Comparison of ENCODE assay signal across 20 cellular contexts in the genomic region with DNA sequence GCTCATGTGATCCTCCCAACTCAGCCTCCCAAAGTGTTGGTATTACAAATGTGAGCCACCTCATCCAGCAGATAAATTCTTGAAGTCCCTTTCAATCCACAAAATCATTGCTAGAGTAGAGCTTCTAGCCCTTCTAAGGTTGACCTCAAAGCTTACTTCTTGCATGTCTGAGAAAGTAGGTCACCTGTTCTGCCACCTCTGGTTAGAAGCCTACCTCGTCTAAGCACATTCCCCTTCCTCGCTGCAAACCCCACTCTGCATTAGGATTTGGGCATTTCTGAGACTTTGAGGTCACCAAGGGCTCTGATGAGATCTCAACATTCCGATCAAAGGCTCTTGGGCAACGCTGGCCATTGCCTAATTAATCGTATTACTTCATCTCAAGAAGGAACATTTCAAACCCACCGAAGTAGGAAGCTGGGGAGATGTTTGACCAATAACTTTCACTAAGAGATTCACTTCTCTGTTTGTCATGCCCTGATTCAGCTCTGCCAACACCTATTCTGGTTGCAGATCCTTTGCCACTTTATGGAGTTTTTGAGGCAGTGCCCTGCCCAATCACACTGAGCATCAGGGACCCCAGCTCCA. TPM values are rescaled to one million over a fixed set of nuclear protein-coding genes. Genes with fewer than 3 reads are reported as not detected.
DNase-seq lines count a peak whose midpoint lies in the region; ATAC-seq and TF ChIP-seq lines count a peak whose summit lies in the region.
"Had no signal": no experiment of that assay in that cellular context is flagged by ENCODE, and none has a peak within 500 bp of the region (broad histone marks: within the 10 kb centered on the region; RNA-seq: fewer than 3 reads in every experiment).

No MANE protein-coding gene starts in this region.

- in situ Hi-C loops in GM23248 (cut with MboI) = no loop called here

- H3K9ac ChIP-seq in neuronal stem cell (ENCODE audit: low read depth, low read length, poor library complexity) (no peak overlapping the region), GM23248 (no peak overlapping the region), PC-3 (ENCODE audit: low read length) (no peak overlapping the region)
- H3K9ac ChIP-seq: BLaER1, KMS-11 had no signal

- no TSS peak for BruUV-seq in PC-3 (replicated peaks; lab: Mats Ljungman, UMichigan)

- peak overlapping the region; percentile 77 for H3K27ac Mint-ChIP-seq in CD4-positive, alpha-beta T cell
- H3K27ac Mint-ChIP-seq in IgD-negative memory B cell (peak overlapping the region; percentile 11 to 67 (median 39)), naive B cell (peak overlapping the region; percentile 12 to 93 (median 86))
- H3K27ac Mint-ChIP-seq in activated T-helper 1 cell treated with anti-CD3 and anti-CD28 coated beads, Interleukin-12 subunit alpha, Interleukin-12 subunit beta, Interleukin-2, Interleukin-4 antibody, amounts not matched to agents 30 ng/mL and 10 ng/mL and 1 ng/mL, durations not matched to agents 14 hours and 24 hours and 36 hours = peak overlapping the region; percentile 61
- H3K27ac Mint-ChIP-seq: H9 had no signal

- no CpG with 5 or more reads among the region's 6 CpGs for WGBS in neuronal stem cell (ENCODE audit: extremely low coverage in 2 of 2, insufficient read length in 2 of 2, insufficient replicate concordance in 1 of 2), 2 donors
- WGBS in GM23248 (ENCODE audit: low coverage in 1 of 2, low lambda C conversion rate in 2 of 2, missing lambda C conversion rate in 2 of 2), 2 experiments = 89 to 90% methylated on average over 6 of the region's 6 CpGs

- intact Hi-C loops in CD4-positive, alpha-beta T cell (cut with DNase I, micrococcal nuclease) = no loop called here
- intact Hi-C loops in activated T-helper 1 cell treated with anti-CD3 and anti-CD28 coated beads, Interleukin-12 subunit alpha, Interleukin-12 subunit beta, Interleukin-2, Interleukin-4 antibody, amounts not matched to agents 30 ng/mL and 10 ng/mL and 1 ng/mL, durations not matched to agents 14 hours and 24 hours and 36 hours (cut with micrococcal nuclease) = no loop called here
- intact Hi-C loops in PC-3 (cut with micrococcal nuclease) = no loop called here

- H3K23ac ChIP-seq in neuronal stem cell (ENCODE audit: low read depth, low read length, poor library complexity) = no peak overlapping the region

- no peak overlapping the region for H3K4me2 ChIP-seq in neuronal stem cell (ENCODE audit: insufficient read depth, low read length, poor library complexity, severe bottlenecking)
- H3K4me2 ChIP-seq in GM23248 (ENCODE audit: unreplicated experiment) = no peak overlapping the region
- no peak overlapping the region for H3K4me2 ChIP-seq in PC-3 (ENCODE audit: low read length)
- H3K4me2 ChIP-seq: BLaER1, KMS-11, smooth muscle cell had no signal

- H3K4me1 ChIP-seq in neuronal stem cell (ENCODE audit: control insufficient read depth in 2 of 2, insufficient read depth in 1 of 2, low read depth in 1 of 2, low read length in 2 of 2) (peaks cover 6 to 25% of the 10 kb centered on the region in 2 donors), GM23248 (ENCODE audit: insufficient read depth) (peaks cover 34% of the 10 kb centered on the region), PC-3 (ENCODE audit: insufficient read depth, low read length) (peaks cover 22% of the 10 kb centered on the region)
- H3K4me1 ChIP-seq: pancreas had no signal

- H3F3A ChIP-seq in GM23248 (ENCODE audit: insufficient read depth) (peaks cover 32% of the 10 kb centered on the region), PC-3 (ENCODE audit: low read length, unreplicated experiment) (peaks cover 3% of the 10 kb centered on the region)

- no peak overlapping the region for H3K18ac ChIP-seq in neuronal stem cell (ENCODE audit: low read length)

- H2AFZ ChIP-seq in neuronal stem cell (ENCODE audit: low read length) (no peak overlapping the region), GM23248 (no peak overlapping the region), PC-3 (ENCODE audit: low read length) (no peak overlapping the region)

- H4K20me1 ChIP-seq in GM23248 (ENCODE audit: insufficient read depth) (no peaks in the 10 kb centered on the region), PC-3 (ENCODE audit: low read length) (peaks cover 13% of the 10 kb centered on the region; the same call in 1 of the 2 replicates)
- H4K20me1 ChIP-seq: BLaER1 had no signal

- H2BK5ac ChIP-seq in neuronal stem cell (ENCODE audit: low read length) = no peak overlapping the region

- H3K36me3 ChIP-seq in neuronal stem cell (replicated peaks in 1 of 2; ENCODE audit: control insufficient read depth in 2 of 2, insufficient read depth in 2 of 2, low read length in 2 of 2) (peaks cover 0 to 3% of the 10 kb centered on the region in 2 donors), GM23248 (ENCODE audit: low read depth) (no peaks in the 10 kb centered on the region), PC-3 (ENCODE audit: low read depth, low read length) (peaks cover 85% of the 10 kb centered on the region)
- H3K36me3 ChIP-seq: pancreas had no signal

- no peak for TF ChIP-seq CTCF in CD4-positive, alpha-beta T cell (IDR thresholded peaks at IDR 0.05)
- TF ChIP-seq CTCF in PC-3 (conservative IDR thresholded peaks at IDR 0.05; ENCODE audit: low read depth, low read length) = no peak

- no peak overlapping the region for H3K27ac ChIP-seq in CD4-positive, alpha-beta T cell (ENCODE audit: low read depth, low read length)
- H3K27ac ChIP-seq in neuronal stem cell (replicated peaks; ENCODE audit: low read length) (no peak overlapping the region), GM23248 (no peak overlapping the region), PC-3 (ENCODE audit: low read length) (no peak overlapping the region)
- H3K27ac ChIP-seq: BLaER1, KMS-11, pancreas had no signal

- no peak overlapping the region for H2BK120ac ChIP-seq in neuronal stem cell (ENCODE audit: low read depth, low read length)

- no peaks in the 10 kb centered on the region for H3K9me3 Mint-ChIP-seq in CD4-positive, alpha-beta T cell
- H3K9me3 Mint-ChIP-seq in IgD-negative memory B cell (no peaks in the 10 kb centered on the region), naive B cell (no peaks in the 10 kb centered on the region)
- H3K9me3 Mint-ChIP-seq in activated T-helper 1 cell treated with anti-CD3 and anti-CD28 coated beads, Interleukin-12 subunit alpha, Interleukin-12 subunit beta, Interleukin-2, Interleukin-4 antibody, amounts not matched to agents 30 ng/mL and 10 ng/mL and 1 ng/mL, durations not matched to agents 14 hours and 24 hours and 36 hours = no peaks in the 10 kb centered on the region
- H3K9me3 Mint-ChIP-seq: activated T-cell treated with anti-CD3 and anti-CD28 coated beads, Interleukin-2, amount 50 U/mL, for 72 hours; H9 had no signal

- POLR2A ChIA-PET in CD4-positive, alpha-beta T cell (lab: Charles Lee) = interaction anchor here (0.6 to 1.2 kb wide), 2 partner anchors 15 to 163 kb away, joined by 3 to 4 read pairs; no protein-coding TSS in a partner anchor
- POLR2A ChIA-PET in PC-3 (lab: Charles Lee; ENCODE audit: unreplicated experiment) = no interaction called here

- DNase-seq in CD4-positive, alpha-beta T cell = no peak
- no peak for DNase-seq in activated T-helper 1 cell treated with anti-CD3 and anti-CD28 coated beads, Interleukin-12 subunit alpha, Interleukin-12 subunit beta, Interleukin-2, Interleukin-4 antibody, amounts not matched to agents 30 ng/mL and 10 ng/mL and 1 ng/mL, durations not matched to agents 14 hours and 24 hours and 36 hours (ENCODE audit: low spot score)
- peak; percentile 23 for DNase-seq in naive B cell
- DNase-seq in neuronal stem cell (ENCODE audit: low spot score) = no peak
- DNase-seq in GM23248 = no peak
- DNase-seq in NCI-H774 (lab: John Stamatoyannopoulos, UW) = no peak
- no peak for DNase-seq in PC-3
- DNase-seq: activated CD4-positive, CD25-positive, alpha-beta regulatory T cell; activated T-cell treated with anti-CD3 and anti-CD28 coated beads, Interleukin-2, amount 50 U/mL, for 72 hours; amygdala; DMS79 treated with DMSO at 0.1 percent for 48 hours; glutamatergic neuron; H9; kidney; mucosa of descending colon; pancreas had no signal

- H3K4me3 Mint-ChIP-seq in CD4-positive, alpha-beta T cell = no peak overlapping the region
- H3K4me3 Mint-ChIP-seq in IgD-negative memory B cell (peak overlapping the region in 3 of 4 donors; percentile 33 to 90 (median 85)), naive B cell (peak overlapping the region; percentile 53 to 88 (median 82))
- H3K4me3 Mint-ChIP-seq in activated T-helper 1 cell treated with anti-CD3 and anti-CD28 coated beads, Interleukin-12 subunit alpha, Interleukin-12 subunit beta, Interleukin-2, Interleukin-4 antibody, amounts not matched to agents 30 ng/mL and 10 ng/mL and 1 ng/mL, durations not matched to agents 14 hours and 24 hours and 36 hours = peak overlapping the region; percentile 73
- H3K4me3 Mint-ChIP-seq: H9 had no signal

- CTCF ChIA-PET in CD4-positive, alpha-beta T cell (lab: Charles Lee) = interaction anchor here (1.4 to 1.6 kb wide), 2 partner anchors 21 to 152 kb away, joined by 3 to 4 read pairs; no protein-coding TSS in a partner anchor
- CTCF ChIA-PET in PC-3 (lab: Charles Lee) = no interaction called here

- no peak overlapping the region for H4K91ac ChIP-seq in neuronal stem cell (ENCODE audit: low read depth, low read length, poor library complexity)

- no peaks in the 10 kb centered on the region for H3K27me3 ChIP-seq in CD4-positive, alpha-beta T cell (ENCODE audit: control insufficient read depth, insufficient read depth, low read length)
- H3K27me3 ChIP-seq in neuronal stem cell (ENCODE audit: control insufficient read depth in 3 of 3, insufficient read depth in 3 of 3, low read depth in 1 of 3, low read length in 3 of 3) (no peaks in the 10 kb centered on the region), GM23248 (replicated peaks; ENCODE audit: insufficient read depth) (no peaks in the 10 kb centered on the region), PC-3 (ENCODE audit: low read length) (no peaks in the 10 kb centered on the region)
- H3K27me3 ChIP-seq: BLaER1, pancreas had no signal

- H3K9me3 ChIP-seq in CD4-positive, alpha-beta T cell (ENCODE audit: control insufficient read depth, low read length) = no peaks in the 10 kb centered on the region
- H3K9me3 ChIP-seq in neuronal stem cell (replicated peaks in 1 of 2; ENCODE audit: control insufficient read depth in 2 of 2, insufficient read depth in 1 of 2, low read depth in 1 of 2, low read length in 2 of 2) = no peaks in the 10 kb centered on the region
- H3K9me3 ChIP-seq in GM23248 (ENCODE audit: low read depth) = no peaks in the 10 kb centered on the region
- H3K9me3 ChIP-seq in PC-3 (ENCODE audit: low read length) = no peaks in the 10 kb centered on the region
- H3K9me3 ChIP-seq: BLaER1, mucosa of descending colon, pancreas had no signal

- no peak overlapping the region for H2BK15ac ChIP-seq in neuronal stem cell (ENCODE audit: low read length)

- peaks cover 46% of the 10 kb centered on the region for H3K36me3 Mint-ChIP-seq in CD4-positive, alpha-beta T cell (ENCODE audit: low read depth)
- peaks cover 10% of the 10 kb centered on the region for H3K36me3 Mint-ChIP-seq in IgD-negative memory B cell
- peaks cover 84% of the 10 kb centered on the region for H3K36me3 Mint-ChIP-seq in activated T-helper 1 cell treated with anti-CD3 and anti-CD28 coated beads, Interleukin-12 subunit alpha, Interleukin-12 subunit beta, Interleukin-2, Interleukin-4 antibody, amounts not matched to agents 30 ng/mL and 10 ng/mL and 1 ng/mL, durations not matched to agents 14 hours and 24 hours and 36 hours (ENCODE audit: low read depth)
- peaks cover 35 to 40% of the 10 kb centered on the region in 2 donors for H3K36me3 Mint-ChIP-seq in naive B cell

- no peaks in the 10 kb centered on the region for H3K27me3 Mint-ChIP-seq in CD4-positive, alpha-beta T cell
- no peaks in the 10 kb centered on the region for H3K27me3 Mint-ChIP-seq in IgD-negative memory B cell
- H3K27me3 Mint-ChIP-seq in activated T-helper 1 cell treated with anti-CD3 and anti-CD28 coated beads, Interleukin-12 subunit alpha, Interleukin-12 subunit beta, Interleukin-2, Interleukin-4 antibody, amounts not matched to agents 30 ng/mL and 10 ng/mL and 1 ng/mL, durations not matched to agents 14 hours and 24 hours and 36 hours (ENCODE audit: insufficient read depth) = no peaks in the 10 kb centered on the region
- H3K27me3 Mint-ChIP-seq in naive B cell = no peaks in the 10 kb centered on the region

- no peaks in the 10 kb centered on the region for H3K9me2 ChIP-seq in GM23248 (ENCODE audit: insufficient read depth)
- H3K9me2 ChIP-seq in PC-3 (replicated peaks; ENCODE audit: low read length) = no peaks in the 10 kb centered on the region

- H3K79me2 ChIP-seq in GM23248 (ENCODE audit: insufficient read depth) = peaks cover 68% of the 10 kb centered on the region
- peaks cover 98% of the 10 kb centered on the region for H3K79me2 ChIP-seq in PC-3 (ENCODE audit: low read length)

- no peak overlapping the region for H4K8ac ChIP-seq in neuronal stem cell (ENCODE audit: low read depth, low read length)

- no peak overlapping the region for H2AK5ac ChIP-seq in neuronal stem cell (ENCODE audit: low read depth, low read length)

- no peak overlapping the region for H3K4ac ChIP-seq in neuronal stem cell (ENCODE audit: low read length)

- ATAC-seq in CD4-positive, alpha-beta T cell (ENCODE audit: poor library complexity) = no peak
- ATAC-seq in naive B cell (ENCODE audit: low read depth in 2 of 2) = no peak
- no peak for ATAC-seq in PC-3
- ATAC-seq: activated T-cell treated with anti-CD3 and anti-CD28 coated beads, Interleukin-2, amount 50 U/mL, for 72 hours; mucosa of descending colon; pancreas had no signal

- no peak overlapping the region for H3K14ac ChIP-seq in neuronal stem cell (ENCODE audit: low read length)

- H2BK12ac ChIP-seq in neuronal stem cell (ENCODE audit: low read length) = no peak overlapping the region

- H3K4me3 ChIP-seq in neuronal stem cell (ENCODE audit: low read length in 2 of 2) (no peak overlapping the region), GM23248 (no peak overlapping the region), PC-3 (ENCODE audit: low read length) (no peak overlapping the region)
- H3K4me3 ChIP-seq: BLaER1, mucosa of descending colon, pancreas, smooth muscle cell had no signal

- peaks cover 65% of the 10 kb centered on the region for H3K4me1 Mint-ChIP-seq in CD4-positive, alpha-beta T cell (ENCODE audit: low read depth)
- H3K4me1 Mint-ChIP-seq in IgD-negative memory B cell (peaks cover 43 to 68% (median 46%) of the 10 kb centered on the region in 3 donors), naive B cell (peaks cover 57 to 94% (median 74%) of the 10 kb centered on the region in 3 donors)
- H3K4me1 Mint-ChIP-seq in activated T-helper 1 cell treated with anti-CD3 and anti-CD28 coated beads, Interleukin-12 subunit alpha, Interleukin-12 subunit beta, Interleukin-2, Interleukin-4 antibody, amounts not matched to agents 30 ng/mL and 10 ng/mL and 1 ng/mL, durations not matched to agents 14 hours and 24 hours and 36 hours (ENCODE audit: low read depth) = peaks cover 88% of the 10 kb centered on the region

- H3K79me1 ChIP-seq in neuronal stem cell (ENCODE audit: low read depth, low read length) = no peaks in the 10 kb centered on the region

RNA-seq across cellular contexts. Expression of a gene that starts 8.6 kb away (rescaled TPM):
- total RNA-seq in CD4-positive, alpha-beta T cell = 10 to 100 TPM; 26.7 to 29.1 TPM
- polyA plus RNA-seq in IgD-negative memory B cell (45.1 TPM), naive B cell (ENCODE audit: low read depth in 6 of 6) (10 to 100 TPM in 5 of 6 donors, 1 to 10 TPM in 1; 6.3 to 75.5 (median 43.4) TPM), GM23248 (2016; fragmentation: Nextera tagmentation; extraction: Ambion mirVana) (18.1 and 18.8 TPM in 2 replicates)
- total RNA-seq in activated T-helper 1 cell treated with anti-CD3 and anti-CD28 coated beads, Interleukin-12 subunit alpha, Interleukin-12 subunit beta, Interleukin-2, Interleukin-4 antibody, amounts not matched to agents 30 ng/mL and 10 ng/mL and 1 ng/mL, durations not matched to agents 14 hours and 24 hours and 36 hours = 341 and 348 TPM in 2 replicates
- 13.3 TPM for polyA plus RNA-seq in neuronal stem cell (2013, experiment 1 of 2)
- 13.9 TPM for polyA plus RNA-seq in neuronal stem cell (2013, experiment 2 of 2)
- 20.5 and 21.1 TPM in 2 replicates for total RNA-seq in GM23248 (2014; rRNA removed; shearing (Covaris generic))
- total RNA-seq in PC-3 (2014; rRNA removed) = 115 and 130 TPM in 2 replicates
